ENCODE assay signal across 22 cellular contexts in genomic region chr14:100093322-100093721, GRCh38. TPM values are rescaled to one million over a fixed set of nuclear protein-coding genes. Genes with fewer than 3 reads are reported as not detected.
DNase-seq lines count a peak whose midpoint lies in the region; ATAC-seq and TF ChIP-seq lines count a peak whose summit lies in the region.
"Had no signal": no experiment of that assay in that cellular context is flagged by ENCODE, and none has a peak within 500 bp of the region (broad histone marks: within the 10 kb centered on the region; RNA-seq: fewer than 3 reads in every experiment).

No MANE protein-coding gene starts in this region.

- no peak for TF ChIP-seq POLR2A in breast epithelium (IDR thresholded peaks at IDR 0.05)

- no peaks in the 10 kb centered on the region for H3K27me3 ChIP-seq in DND-41 (ENCODE audit: insufficient read depth, low read length, poor library complexity)
- no peaks in the 10 kb centered on the region for H3K27me3 ChIP-seq in breast epithelium
- H3K27me3 ChIP-seq: suprapubic skin, uterus had no signal

- H3K4me2 ChIP-seq in DND-41 (ENCODE audit: insufficient read depth, low read length), result no peak overlapping the region
- H3K4me2 ChIP-seq: PC-9 had no signal

- H3K27ac ChIP-seq in DND-41 (ENCODE audit: low read length), result peak overlapping the region; percentile 15
- no peak overlapping the region for H3K27ac ChIP-seq in breast epithelium
- H3K27ac ChIP-seq: epithelial cell of prostate, PC-9, suprapubic skin, uterus had no signal

- no peak for TF ChIP-seq CTCF in DND-41 (IDR thresholded peaks at IDR 0.05; ENCODE audit: borderline replicate concordance, extremely low read depth, low read length, poor library complexity, severe bottlenecking)
- no peak for TF ChIP-seq CTCF in progenitor cell of endocrine pancreas (IDR thresholded peaks at IDR 0.05; ENCODE audit: unreplicated experiment)
- TF ChIP-seq CTCF in breast epithelium (IDR thresholded peaks at IDR 0.05), result no peak

- H3K4me3 ChIP-seq in DND-41 (ENCODE audit: low read depth in 1 of 2, low read length in 2 of 2) (no peak overlapping the region), breast epithelium (no peak overlapping the region)
- H3K4me3 ChIP-seq: PC-9, suprapubic skin, uterus had no signal

- ATAC-seq in DND-41 (ENCODE audit: insufficient read depth, low read depth), result peak; percentile 57
- ATAC-seq: left cardiac atrium had no signal

- peak; percentile 25 for DNase-seq in activated T-cell treated with anti-CD3 and anti-CD28 coated beads, Interleukin-2, amount 50 U/mL, for 1 hour
- DNase-seq in activated T-cell treated with anti-CD3 and anti-CD28 coated beads for 4 hours (no peak), DND-41 (no peak), progenitor cell of endocrine pancreas (ENCODE audit: low spot score, unreplicated experiment) (no peak), breast epithelium (ENCODE audit: low spot score in 2 of 2) (no peak), NCI-H226 (no peak), NCI-H2196 treated with DMSO at 0.1 percent for 48 hours (lab: John Stamatoyannopoulos, UW; ENCODE audit: unreplicated experiment) (no peak)
- no peak for DNase-seq in activated naive CD8-positive, alpha-beta T cell treated with anti-CD3 and anti-CD28 coated beads for 36 hours
- DNase-seq: activated CD4-positive, CD25-positive, alpha-beta regulatory T cell treated with anti-CD3 and anti-CD28 coated beads, Interleukin-2, amount 50 U/mL, for 72 hours; head of caudate nucleus; left cardiac atrium; NCI-H1417; NCI-H510A; NK-92 treated with Interleukin-12 subunit alpha and Interleukin-12 subunit beta, amount 100 ng/mL, for 24 hours; occipital lobe; PC-9; SHP77 treated with DMSO at 0.1 percent for 48 hours; uterus had no signal

- H3K27ac Mint-ChIP-seq in activated naive CD8-positive, alpha-beta T cell treated with anti-CD3 and anti-CD28 coated beads for 36 hours, result peak overlapping the region; percentile 74
- H3K27ac Mint-ChIP-seq in progenitor cell of endocrine pancreas, result peak overlapping the region; percentile 27

- H3K4me1 ChIP-seq in DND-41 (ENCODE audit: insufficient read depth, low read length) (peaks cover 15% of the 10 kb centered on the region), breast epithelium (no peaks in the 10 kb centered on the region)
- H3K4me1 ChIP-seq: uterus had no signal

- peaks cover 90% of the 10 kb centered on the region for H4K20me1 ChIP-seq in DND-41 (ENCODE audit: insufficient read depth, low read length)

- intact Hi-C loops in breast epithelium (cut with DNase I; ENCODE audit: low total_unique reads), result no loop called here

- H3K4me3 Mint-ChIP-seq in activated naive CD8-positive, alpha-beta T cell treated with anti-CD3 and anti-CD28 coated beads for 36 hours, result no peak overlapping the region
- H3K4me3 Mint-ChIP-seq in progenitor cell of endocrine pancreas (ENCODE audit: low read depth), result no peak overlapping the region
- H3K4me3 Mint-ChIP-seq: memory B cell had no signal

- H3K9me3 ChIP-seq in DND-41 (ENCODE audit: insufficient read depth, low read length, severe bottlenecking) (no peaks in the 10 kb centered on the region), breast epithelium (no peaks in the 10 kb centered on the region)
- H3K9me3 ChIP-seq: suprapubic skin, uterus had no signal

- H3K27me3 Mint-ChIP-seq in activated naive CD8-positive, alpha-beta T cell treated with anti-CD3 and anti-CD28 coated beads for 36 hours, result no peaks in the 10 kb centered on the region
- no peaks in the 10 kb centered on the region for H3K27me3 Mint-ChIP-seq in progenitor cell of endocrine pancreas
- H3K27me3 Mint-ChIP-seq: memory B cell had no signal

- H3K79me2 ChIP-seq in DND-41 (ENCODE audit: insufficient read depth, low read length), result peaks cover 100% of the 10 kb centered on the region

- H3K4me1 Mint-ChIP-seq in activated naive CD8-positive, alpha-beta T cell treated with anti-CD3 and anti-CD28 coated beads for 36 hours, result peaks cover 76% of the 10 kb centered on the region
- H3K4me1 Mint-ChIP-seq in progenitor cell of endocrine pancreas (ENCODE audit: low read depth), result no peaks in the 10 kb centered on the region

- H3K9ac ChIP-seq in DND-41 (ENCODE audit: low read depth, low read length), result no peak overlapping the region

- H3K9me3 Mint-ChIP-seq in activated naive CD8-positive, alpha-beta T cell treated with anti-CD3 and anti-CD28 coated beads for 36 hours, result peaks cover 2% of the 10 kb centered on the region
- H3K9me3 Mint-ChIP-seq in progenitor cell of endocrine pancreas (ENCODE audit: low read depth), result no peaks in the 10 kb centered on the region
- H3K9me3 Mint-ChIP-seq: activated naive CD4-positive, alpha-beta T cell treated with anti-CD3 and anti-CD28 coated beads, Interleukin-2, amount 50 U/mL, for 72 hours; memory B cell had no signal

- no peak overlapping the region for H2AFZ ChIP-seq in DND-41 (ENCODE audit: low read depth, low read length)
- H2AFZ ChIP-seq: PC-9 had no signal

- H3K36me3 ChIP-seq in DND-41 (ENCODE audit: insufficient read depth, low read length), result peaks cover 100% of the 10 kb centered on the region
- no peaks in the 10 kb centered on the region for H3K36me3 ChIP-seq in breast epithelium
- H3K36me3 ChIP-seq: uterus had no signal

- H3K36me3 Mint-ChIP-seq in activated naive CD8-positive, alpha-beta T cell treated with anti-CD3 and anti-CD28 coated beads for 36 hours, result peaks cover 75% of the 10 kb centered on the region
- peaks cover 13% of the 10 kb centered on the region for H3K36me3 Mint-ChIP-seq in progenitor cell of endocrine pancreas (ENCODE audit: insufficient read depth)

RNA-seq across cellular contexts. Expression of gene EVL, which starts 28.1 kb away (rescaled TPM):
- total RNA-seq in activated naive CD8-positive, alpha-beta T cell treated with anti-CD3 and anti-CD28 coated beads for 36 hours, result 100 to 1,000 TPM; 225 to 236 TPM
- total RNA-seq in progenitor cell of endocrine pancreas (207 and 216 TPM in 2 replicates), breast epithelium (100 to 1,000 TPM in 2 of 3 donors, 10 to 100 TPM in 1; 50.7 to 116 (median 107) TPM)
